In the genomic region with DNA sequence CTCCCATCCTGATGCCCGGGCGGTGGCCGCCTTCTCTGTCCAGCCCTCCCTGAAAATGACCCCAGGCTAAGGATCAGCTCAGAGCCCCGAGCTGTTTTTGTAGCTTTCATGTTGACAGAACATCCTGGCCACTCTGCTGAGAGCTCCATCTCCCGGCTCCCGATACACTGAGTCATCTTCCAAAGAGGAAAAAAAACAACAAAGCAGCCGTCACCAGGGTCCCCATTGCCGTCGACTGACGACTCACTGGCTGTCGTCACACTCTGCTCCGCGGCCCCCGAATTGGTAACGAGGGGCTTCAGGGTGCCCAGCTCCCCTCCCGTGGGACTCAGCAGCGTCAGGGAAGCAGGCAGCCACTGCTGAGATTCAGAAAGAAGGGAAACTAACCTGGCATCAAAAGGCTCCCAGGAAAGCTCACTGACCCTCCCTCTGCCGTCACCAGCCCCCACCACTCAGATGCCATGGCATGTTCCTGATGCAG, we compare ENCODE assay signal across 10 cellular contexts.
A peak's percentile ranks its signal among the peaks of the same experiment; 100 is the strongest.
DNase-seq lines count a peak whose midpoint lies in the region; ATAC-seq and TF ChIP-seq lines count a peak whose summit lies in the region.
"Had no signal": no experiment of that assay in that cellular context is flagged by ENCODE, and none has a peak within 500 bp of the region (broad histone marks: within the 10 kb centered on the region; RNA-seq: fewer than 3 reads in every experiment).

No MANE protein-coding gene starts in this region.

- CTCF ChIA-PET in naive thymus-derived CD4-positive, alpha-beta T cell (lab: Charles Lee) = interaction anchor here (0.8 to 2.0 kb wide), 4 partner anchors 10 to 53 kb away, joined by 3 to 7 read pairs (median 4); no protein-coding TSS in a partner anchor

- intact Hi-C loops in body of pancreas (cut with DNase I) = no loop called here
- intact Hi-C loops in naive thymus-derived CD4-positive, alpha-beta T cell (cut with micrococcal nuclease) = no loop called here

- peak overlapping the region in 2 of 9 donors; percentile 12 to 80 for H3K27ac Mint-ChIP-seq in naive thymus-derived CD4-positive, alpha-beta T cell

- peak; percentile 45 for DNase-seq in HK-2 (ENCODE audit: unreplicated experiment)
- DNase-seq in body of pancreas = no peak
- DNase-seq in kidney tubule cell (ENCODE audit: low spot score) = peak; percentile 61
- DNase-seq in substantia nigra (lab: John Stamatoyannopoulos, UW) = peak in 7 of 49 donors; percentile 17 to 61 (median 32)
- no peak for DNase-seq in stimulated activated CD4-positive, alpha-beta T cell treated with anti-CD3 and anti-CD28 coated beads, Interleukin-4, amount 100 ng/mL, for 1 hour
- DNase-seq in naive thymus-derived CD4-positive, alpha-beta T cell = no peak
- DNase-seq: NCI-H748 treated with DMSO at 0.1 percent for 48 hours had no signal

- no peak for TF ChIP-seq POLR2A in body of pancreas (IDR thresholded peaks at IDR 0.05)

- H3K4me1 ChIP-seq in body of pancreas = peaks cover 74% of the 10 kb centered on the region
- peaks cover 6 to 43% of the 10 kb centered on the region in 2 donors for H3K4me1 ChIP-seq in naive thymus-derived CD4-positive, alpha-beta T cell (ENCODE audit: control insufficient read depth in 2 of 2, insufficient read depth in 2 of 2, low read length in 2 of 2)

- H3K36me3 ChIP-seq in body of pancreas (replicated peaks in 1 of 2; ENCODE audit: insufficient read depth in 1 of 2, low read depth in 2 of 2) = peaks cover 0 to 27% of the 10 kb centered on the region in 2 donors
- H3K36me3 ChIP-seq in naive thymus-derived CD4-positive, alpha-beta T cell (ENCODE audit: control insufficient read depth in 2 of 3, insufficient read depth in 3 of 3, low read length in 3 of 3) = peaks cover 4 to 63% (median 20%) of the 10 kb centered on the region in 3 experiments

- H3K27ac ChIP-seq in body of pancreas (peak overlapping the region; percentile 33 to 99 (median 98)), substantia nigra (ENCODE audit: low read depth, low read length, poor library complexity, severe bottlenecking) (peak overlapping the region; percentile 66)
- no peak overlapping the region for H3K27ac ChIP-seq in naive thymus-derived CD4-positive, alpha-beta T cell (ENCODE audit: low read depth, low read length)

- H3K27me3 Mint-ChIP-seq in naive thymus-derived CD4-positive, alpha-beta T cell = peaks cover 0 to 4% (median 0%) of the 10 kb centered on the region in 5 donors

- no peaks in the 10 kb centered on the region for H3K27me3 ChIP-seq in body of pancreas
- no peaks in the 10 kb centered on the region for H3K27me3 ChIP-seq in naive thymus-derived CD4-positive, alpha-beta T cell (ENCODE audit: control insufficient read depth in 2 of 2, insufficient read depth in 2 of 2, low read length in 2 of 2)

- WGBS in body of pancreas, 2 donors = 43 to 48% methylated on average over 18 of the region's 18 CpGs

- no peaks in the 10 kb centered on the region for H3K9me3 ChIP-seq in body of pancreas
- H3K9me3 ChIP-seq in naive thymus-derived CD4-positive, alpha-beta T cell (ENCODE audit: control insufficient read depth in 2 of 3, low read length in 3 of 3) = no peaks in the 10 kb centered on the region

- peaks cover 14 to 58% (median 44%) of the 10 kb centered on the region in 5 donors for H3K36me3 Mint-ChIP-seq in naive thymus-derived CD4-positive, alpha-beta T cell

- POLR2A ChIA-PET in naive thymus-derived CD4-positive, alpha-beta T cell (lab: Charles Lee) = interaction anchor here (0.7 to 1.5 kb wide), 7 partner anchors 9 to 125 kb away, joined by 3 to 7 read pairs (median 3); no protein-coding TSS in a partner anchor

- H3K9me3 Mint-ChIP-seq in naive thymus-derived CD4-positive, alpha-beta T cell = peaks cover 0 to 12% (median 0%) of the 10 kb centered on the region in 11 donors

- H3K4me1 Mint-ChIP-seq in naive thymus-derived CD4-positive, alpha-beta T cell = peaks cover 67 to 96% (median 89%) of the 10 kb centered on the region in 7 donors

- ATAC-seq in body of pancreas (no peak), GM18907 (IDR thresholded peaks at IDR 0.05; ENCODE audit: unreplicated experiment) (no peak), GM18502 (IDR thresholded peaks at IDR 0.05; ENCODE audit: poor library complexity, unreplicated experiment) (no peak)
- ATAC-seq in naive thymus-derived CD4-positive, alpha-beta T cell = no peak
- ATAC-seq: activated CD4-positive, CD25-positive, alpha-beta regulatory T cell treated with anti-CD3 and anti-CD28 coated beads, Interleukin-2, amount 50 U/mL, for 24 hours had no signal

- H3K4me3 ChIP-seq in body of pancreas = no peak overlapping the region
- H3K4me3 ChIP-seq in naive thymus-derived CD4-positive, alpha-beta T cell (ENCODE audit: low read length) = no peak overlapping the region

- no peak for TF ChIP-seq CTCF in body of pancreas (IDR thresholded peaks at IDR 0.05)

- peak overlapping the region in 2 of 10 donors; percentile 35 to 88 for H3K4me3 Mint-ChIP-seq in naive thymus-derived CD4-positive, alpha-beta T cell

Comparison
In these comparisons a context has a peak if more than half of its experiments do, and no peak if none do; other contexts are left out.
1. DNase-seq: peak in HK-2 (single experiment) and kidney tubule cell (single experiment); none in body of pancreas (0 of 4), stimulated activated CD4-positive, alpha-beta T cell treated with anti-CD3 and anti-CD28 coated beads, Interleukin-4, amount 100 ng/mL, for 1 hour (single experiment) and naive thymus-derived CD4-positive, alpha-beta T cell (0 of 9).